ENCODE assay signal across 21 cellular contexts in the genomic region with DNA sequence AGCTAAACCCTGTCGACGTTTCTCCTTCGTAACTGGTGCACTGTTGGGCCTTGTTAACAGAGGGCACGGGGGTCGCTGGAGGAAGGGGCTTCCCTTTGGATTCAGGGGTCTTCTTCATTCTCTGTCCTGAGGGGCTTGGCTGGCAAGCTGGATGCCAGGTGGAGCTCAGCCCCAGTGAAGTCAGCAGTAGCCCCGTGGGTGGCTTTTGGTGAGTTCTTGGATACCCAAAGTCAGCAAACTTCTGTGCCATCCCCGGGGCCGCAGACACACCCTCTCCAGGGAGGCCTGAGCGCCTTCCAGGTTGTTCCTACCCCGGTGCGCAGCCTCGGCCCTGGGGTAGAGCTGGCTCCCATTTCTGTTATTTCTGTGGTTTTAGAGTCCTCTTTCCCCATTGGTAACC. TPM values are rescaled to one million over a fixed set of nuclear protein-coding genes. Genes with fewer than 3 reads are reported as not detected.
A peak's percentile ranks its signal among the peaks of the same experiment; 100 is the strongest.
DNase-seq lines count a peak whose midpoint lies in the region; ATAC-seq and TF ChIP-seq lines count a peak whose summit lies in the region.
"Had no signal": no experiment of that assay in that cellular context is flagged by ENCODE, and none has a peak within 500 bp of the region (broad histone marks: within the 10 kb centered on the region; RNA-seq: fewer than 3 reads in every experiment).

No MANE protein-coding gene starts in this region.

- H3K27me3 ChIP-seq in BLaER1 (peaks cover 36% of the 10 kb centered on the region), SJCRH30 (peaks cover 14% of the 10 kb centered on the region)
- H3K27me3 ChIP-seq: BE2C had no signal

- H3K27me3 Mint-ChIP-seq in activated CD8-positive, alpha-beta memory T cell treated with anti-CD3 and anti-CD28 coated beads, Interleukin-2, amount 10 ng/mL, durations not matched to agents 7 days and 5 days = peaks cover 34% of the 10 kb centered on the region
- H3K27me3 Mint-ChIP-seq in Calu3 (ENCODE audit: unreplicated experiment) = peaks cover 76% of the 10 kb centered on the region

- peaks cover 4% of the 10 kb centered on the region for H3K36me3 Mint-ChIP-seq in activated CD8-positive, alpha-beta memory T cell treated with anti-CD3 and anti-CD28 coated beads, Interleukin-2, amount 10 ng/mL, durations not matched to agents 7 days and 5 days
- no peaks in the 10 kb centered on the region for H3K36me3 Mint-ChIP-seq in Calu3 (ENCODE audit: insufficient read depth, unreplicated experiment)

- intact Hi-C loops in sciatic nerve (cut with DNase I) (no loop called here), Calu3 (cut with micrococcal nuclease; ENCODE audit: unreplicated experiment) (no loop called here)

- ATAC-seq in activated CD8-positive, alpha-beta memory T cell treated with anti-CD3 and anti-CD28 coated beads, Interleukin-2, amount 10 ng/mL, durations not matched to agents 7 days and 5 days = no peak
- ATAC-seq in left lobe of liver = no peak
- no peak for ATAC-seq in sciatic nerve
- ATAC-seq in HG03457 (IDR thresholded peaks at IDR 0.05; ENCODE audit: unreplicated experiment) = no peak

- no peak for TF ChIP-seq CTCF in Calu3 (IDR thresholded peaks at IDR 0.05; ENCODE audit: unreplicated experiment)

- H3K27ac ChIP-seq in BLaER1 (no peak overlapping the region), SJCRH30 (no peak overlapping the region)

- H3K4me1 Mint-ChIP-seq in activated CD8-positive, alpha-beta memory T cell treated with anti-CD3 and anti-CD28 coated beads, Interleukin-2, amount 10 ng/mL, durations not matched to agents 7 days and 5 days = peaks cover 39% of the 10 kb centered on the region
- H3K4me1 Mint-ChIP-seq in Calu3 (ENCODE audit: low read depth, unreplicated experiment) = no peaks in the 10 kb centered on the region

- peak; percentile 36 for DNase-seq in activated CD8-positive, alpha-beta memory T cell treated with anti-CD3 and anti-CD28 coated beads, Interleukin-2, amount 10 ng/mL, durations not matched to agents 7 days and 5 days
- DNase-seq in left lobe of liver (ENCODE audit: low spot score) (peak; percentile 35), sciatic nerve (ENCODE audit: low spot score) (peak; percentile 37), NCI-H1105 treated with DMSO at 0.1 percent for 48 hours (lab: John Stamatoyannopoulos, UW) (no peak), SJCRH30 (no peak), Calu3 (no peak)
- DNase-seq: BE2C; CD4-positive, alpha-beta T cell; COR-L47; DMS 273 treated with DMSO at 0.1 percent for 48 hours; DND-41; H9; IMR-90; NCI-H1694; NCI-H2081; NCI-H2171 treated with DMSO at 0.1 percent for 48 hours; OCI-M1 had no signal

- H3K36me3 ChIP-seq in BLaER1 (no peaks in the 10 kb centered on the region), SJCRH30 (no peaks in the 10 kb centered on the region)
- H3K36me3 ChIP-seq: BE2C had no signal

- peak overlapping the region; percentile 55 for H3K4me2 ChIP-seq in BLaER1

- H3K9me3 ChIP-seq in BLaER1 = no peaks in the 10 kb centered on the region
- H3K9me3 ChIP-seq in SJCRH30 (replicated peaks) = no peaks in the 10 kb centered on the region
- H3K9me3 ChIP-seq: BE2C had no signal

- H3K9ac ChIP-seq in BLaER1 = no peak overlapping the region

- H3K4me1 ChIP-seq in BLaER1 = peaks cover 16% of the 10 kb centered on the region
- no peaks in the 10 kb centered on the region for H3K4me1 ChIP-seq in SJCRH30
- H3K4me1 ChIP-seq: BE2C had no signal

- no peak overlapping the region for H3K27ac Mint-ChIP-seq in activated CD8-positive, alpha-beta memory T cell treated with anti-CD3 and anti-CD28 coated beads, Interleukin-2, amount 10 ng/mL, durations not matched to agents 7 days and 5 days
- H3K27ac Mint-ChIP-seq in Calu3 (ENCODE audit: unreplicated experiment) = no peak overlapping the region
- H3K27ac Mint-ChIP-seq: CD4-positive, alpha-beta T cell; H9 had no signal

- no peaks in the 10 kb centered on the region for H3K9me3 Mint-ChIP-seq in activated CD8-positive, alpha-beta memory T cell treated with anti-CD3 and anti-CD28 coated beads, Interleukin-2, amount 10 ng/mL, durations not matched to agents 7 days and 5 days (ENCODE audit: low read depth)
- H3K9me3 Mint-ChIP-seq in Calu3 (ENCODE audit: low read depth, unreplicated experiment) = no peaks in the 10 kb centered on the region
- H3K9me3 Mint-ChIP-seq: CD4-positive, alpha-beta T cell; H9 had no signal

- H4K20me1 ChIP-seq in BLaER1 = no peaks in the 10 kb centered on the region

- CTCF ChIA-PET in activated CD8-positive, alpha-beta memory T cell treated with anti-CD3 and anti-CD28 coated beads, Interleukin-2, amount 10 ng/mL, durations not matched to agents 7 days and 5 days (lab: Charles Lee) = no interaction called here
- CTCF ChIA-PET in Calu3 (lab: Charles Lee) = no interaction called here

- no peak overlapping the region for H3K4me3 ChIP-seq in BLaER1
- no peak overlapping the region for H3K4me3 ChIP-seq in SJCRH30

- BruUV-seq in Calu3 (replicated peaks; lab: Mats Ljungman, UMichigan) = no TSS peak

- H3K4me3 Mint-ChIP-seq in activated CD8-positive, alpha-beta memory T cell treated with anti-CD3 and anti-CD28 coated beads, Interleukin-2, amount 10 ng/mL, durations not matched to agents 7 days and 5 days = no peak overlapping the region
- H3K4me3 Mint-ChIP-seq in Calu3 (ENCODE audit: low read depth, unreplicated experiment) = no peak overlapping the region
- H3K4me3 Mint-ChIP-seq: CD4-positive, alpha-beta T cell; H9 had no signal

RNA-seq across cellular contexts. Expression of gene OBP2A, which starts 12.3 kb away (rescaled TPM):
- total RNA-seq in activated CD8-positive, alpha-beta memory T cell treated with anti-CD3 and anti-CD28 coated beads, Interleukin-2, amount 10 ng/mL, durations not matched to agents 7 days and 5 days = not detected
- total RNA-seq in left lobe of liver = not detected
- total RNA-seq in sciatic nerve = not detected
- total RNA-seq in SJCRH30 (2014; rRNA removed; shearing (Covaris generic)) = not detected in 2 replicates
- not detected in 2 replicates for total RNA-seq in Calu3 (2022)
- total RNA-seq: CD4-positive, alpha-beta T cell; H9; IMR-90; Right ventricle myocardium inferior; SK-MEL-5 had no signal

RNA-seq across cellular contexts. Expression of gene LCN1, which starts 12.4 kb away (rescaled TPM):
- total RNA-seq in activated CD8-positive, alpha-beta memory T cell treated with anti-CD3 and anti-CD28 coated beads, Interleukin-2, amount 10 ng/mL, durations not matched to agents 7 days and 5 days = not detected
- total RNA-seq in left lobe of liver (not detected), sciatic nerve (not detected), Calu3 (2022) (not detected in 2 replicates)
- total RNA-seq in SJCRH30 (2014; rRNA removed; shearing (Covaris generic)) = not detected in 2 replicates
- total RNA-seq: CD4-positive, alpha-beta T cell; H9; IMR-90; Right ventricle myocardium inferior; SK-MEL-5 had no signal

RNA-seq across cellular contexts. Expression of gene PAEP, which starts 27.9 kb away (rescaled TPM):
- not detected for total RNA-seq in activated CD8-positive, alpha-beta memory T cell treated with anti-CD3 and anti-CD28 coated beads, Interleukin-2, amount 10 ng/mL, durations not matched to agents 7 days and 5 days
- total RNA-seq in left lobe of liver = not detected
- not detected for total RNA-seq in sciatic nerve
- total RNA-seq in SJCRH30 (2014; rRNA removed; shearing (Covaris generic)) = not detected in 2 replicates
- total RNA-seq in Calu3 (2022) = 0.45 TPM in 1 of 2 replicates, not detected in the other
- total RNA-seq: CD4-positive, alpha-beta T cell; H9; IMR-90; Right ventricle myocardium inferior had no signal

RNA-seq across cellular contexts. Expression of gene MRPS2, which starts 33.2 kb away (rescaled TPM):
- total RNA-seq in activated CD8-positive, alpha-beta memory T cell treated with anti-CD3 and anti-CD28 coated beads, Interleukin-2, amount 10 ng/mL, durations not matched to agents 7 days and 5 days = 10 to 100 TPM; 34.7 to 38.0 TPM
- total RNA-seq in left lobe of liver = 30.7 TPM
- total RNA-seq in sciatic nerve = 17.5 TPM
- 68.0 and 68.6 TPM in 2 replicates for total RNA-seq in SJCRH30 (2014; rRNA removed; shearing (Covaris generic))
- total RNA-seq in Calu3 (2022) = 31.9 and 37.7 TPM in 2 replicates

RNA-seq across cellular contexts. Expression of gene PPP1R26, which starts 54.1 kb away (rescaled TPM):
- under 1 TPM; 0.18 to 0.28 TPM for total RNA-seq in activated CD8-positive, alpha-beta memory T cell treated with anti-CD3 and anti-CD28 coated beads, Interleukin-2, amount 10 ng/mL, durations not matched to agents 7 days and 5 days
- total RNA-seq in left lobe of liver (7.4 TPM), sciatic nerve (13.9 TPM), Calu3 (2022) (32.1 and 35.1 TPM in 2 replicates)
- 6.6 and 7.6 TPM in 2 replicates for total RNA-seq in SJCRH30 (2014; rRNA removed; shearing (Covaris generic))

Comparison
In these comparisons a context has a peak if more than half of its experiments do, and no peak if none do; other contexts are left out.
1. DNase-seq: peak in activated CD8-positive, alpha-beta memory T cell treated with anti-CD3 and anti-CD28 coated beads, Interleukin-2, amount 10 ng/mL, durations not matched to agents 7 days and 5 days (single experiment), left lobe of liver (single experiment) and sciatic nerve (single experiment); none in NCI-H1105 treated with DMSO at 0.1 percent for 48 hours (single experiment), SJCRH30 (0 of 2) and Calu3 (single experiment).